ENCODE assay signal across 18 cellular contexts in genomic region chr2:144759746-144760145, GRCh38.
A peak's percentile ranks its signal among the peaks of the same experiment; 100 is the strongest.
DNase-seq lines count a peak whose midpoint lies in the region; ATAC-seq and TF ChIP-seq lines count a peak whose summit lies in the region.
"Had no signal": no experiment of that assay in that cellular context is flagged by ENCODE, and none has a peak within 500 bp of the region (broad histone marks: within the 10 kb centered on the region; RNA-seq: fewer than 3 reads in every experiment).

No MANE protein-coding gene starts in this region.

- no peak for ATAC-seq in WTC11
- ATAC-seq: GM12878, GM23338, HCT116 had no signal

- peak overlapping the region; percentile 81 for H3K27ac Mint-ChIP-seq in activated naive CD4-positive, alpha-beta T cell treated with anti-CD3 and anti-CD28 coated beads, Interleukin-2, amount 50 U/mL, for 24 hours
- H3K27ac Mint-ChIP-seq in WTC11, result no peak overlapping the region
- H3K27ac Mint-ChIP-seq: B cell; CD4-positive, CD25-positive, alpha-beta regulatory T cell; GM23338; HFFc6 had no signal

- no peaks in the 10 kb centered on the region for H3K4me1 Mint-ChIP-seq in activated naive CD4-positive, alpha-beta T cell treated with anti-CD3 and anti-CD28 coated beads, Interleukin-2, amount 50 U/mL, for 24 hours
- H3K4me1 Mint-ChIP-seq in WTC11, result peaks cover 11% of the 10 kb centered on the region
- H3K4me1 Mint-ChIP-seq: CD4-positive, CD25-positive, alpha-beta regulatory T cell had no signal

- H3K4me3 ChIP-seq in fibroblast of villous mesenchyme (ENCODE audit: low read depth, low read length), result no peak overlapping the region
- H3K4me3 ChIP-seq: BLaER1 treated with 17β-estradiol and CSF1 and Interleukin-3, amounts not matched to agents 10 nM and 100 nM; GM12878; GM23338 had no signal

- DNase-seq in activated naive CD4-positive, alpha-beta T cell (lab: John Stamatoyannopoulos, UW), result no peak
- DNase-seq in M059J (ENCODE audit: low read depth) (peak; percentile 19), fibroblast of villous mesenchyme (ENCODE audit: low read depth) (peak; percentile 76), NCI-H187 (lab: John Stamatoyannopoulos, UW) (no peak), HuH-7.5 (ENCODE audit: low spot score) (no peak), WTC11 (ENCODE audit: low spot score) (no peak)
- DNase-seq: Caco-2; CD4-positive, CD25-positive, alpha-beta regulatory T cell; GF-D8; H7; HFFc6; KG1 had no signal

- H3K36me3 Mint-ChIP-seq in activated naive CD4-positive, alpha-beta T cell treated with anti-CD3 and anti-CD28 coated beads, Interleukin-2, amount 50 U/mL, for 24 hours, result no peaks in the 10 kb centered on the region
- no peaks in the 10 kb centered on the region for H3K36me3 Mint-ChIP-seq in WTC11
- H3K36me3 Mint-ChIP-seq: CD4-positive, CD25-positive, alpha-beta regulatory T cell had no signal

- no peak overlapping the region for H3K4me3 Mint-ChIP-seq in activated naive CD4-positive, alpha-beta T cell treated with anti-CD3 and anti-CD28 coated beads, Interleukin-2, amount 50 U/mL, for 24 hours
- H3K4me3 Mint-ChIP-seq in WTC11, result no peak overlapping the region
- H3K4me3 Mint-ChIP-seq: B cell; CD4-positive, CD25-positive, alpha-beta regulatory T cell; GM23338; HFFc6 had no signal

- no peaks in the 10 kb centered on the region for H3K9me3 Mint-ChIP-seq in activated naive CD4-positive, alpha-beta T cell treated with anti-CD3 and anti-CD28 coated beads, Interleukin-2, amount 50 U/mL, for 24 hours
- H3K9me3 Mint-ChIP-seq in WTC11, result peaks cover 11% of the 10 kb centered on the region; the same call in 1 of the 2 replicates
- H3K9me3 Mint-ChIP-seq: GM23338, HFFc6 had no signal

- no peaks in the 10 kb centered on the region for H3K27me3 Mint-ChIP-seq in activated naive CD4-positive, alpha-beta T cell treated with anti-CD3 and anti-CD28 coated beads, Interleukin-2, amount 50 U/mL, for 24 hours
- H3K27me3 Mint-ChIP-seq in WTC11 (ENCODE audit: low read depth), result no peaks in the 10 kb centered on the region
- H3K27me3 Mint-ChIP-seq: B cell; CD4-positive, CD25-positive, alpha-beta regulatory T cell had no signal

- POLR2A ChIA-PET in WTC11 (lab: Charles Lee), result no interaction called here

- no peak for TF ChIP-seq CTCF in fibroblast of villous mesenchyme (IDR thresholded peaks at IDR 0.05; ENCODE audit: insufficient read depth, low read depth, low read length)
- no peak for TF ChIP-seq CTCF in WTC11 (IDR thresholded peaks at IDR 0.05)

- CTCF ChIA-PET in WTC11 (lab: Charles Lee), result no interaction called here

TF ChIP-seq in WTC11, 78 proteins besides CTCF, POLR2A, EP300 and RAD21 (continues in another document):
- TF ChIP-seq ZNF219 (CRISPR knock-in tag; IDR thresholded peaks at IDR 0.05; ENCODE audit: borderline replicate concordance) (no peak), JUN (CRISPR knock-in tag; IDR thresholded peaks at IDR 0.05) (no peak), ATF6 (CRISPR knock-in tag; IDR thresholded peaks at IDR 0.05) (no peak), NFE2L1 (CRISPR knock-in tag; IDR thresholded peaks at IDR 0.05) (no peak), USF2 (CRISPR knock-in tag; IDR thresholded peaks at IDR 0.05) (no peak), NR3C1 (CRISPR knock-in tag; conservative IDR thresholded peaks at IDR 0.05; ENCODE audit: low read depth) (no peak), STAT6 (CRISPR knock-in tag; conservative IDR thresholded peaks at IDR 0.05; ENCODE audit: low read depth) (no peak), CBFB (CRISPR knock-in tag; IDR thresholded peaks at IDR 0.05; ENCODE audit: low read depth) (no peak), ZMAT4 (CRISPR knock-in tag; IDR thresholded peaks at IDR 0.05) (no peak), PREB (CRISPR knock-in tag; IDR thresholded peaks at IDR 0.05; ENCODE audit: borderline replicate concordance) (no peak), FOXK1 (CRISPR knock-in tag; IDR thresholded peaks at IDR 0.05) (no peak), RORB (CRISPR knock-in tag; IDR thresholded peaks at IDR 0.05) (no peak), CDX4 (CRISPR knock-in tag; IDR thresholded peaks at IDR 0.05; ENCODE audit: borderline replicate concordance) (no peak), ZBTB21 (CRISPR knock-in tag; IDR thresholded peaks at IDR 0.05; ENCODE audit: borderline replicate concordance) (no peak), FOXP4 (CRISPR knock-in tag; IDR thresholded peaks at IDR 0.05) (no peak)

Comparison
In these comparisons a context has a peak if more than half of its experiments do, and no peak if none do; other contexts are left out.
1. DNase-seq: peak in M059J (single experiment) and fibroblast of villous mesenchyme (single experiment); none in activated naive CD4-positive, alpha-beta T cell (0 of 4), NCI-H187 (0 of 2), HuH-7.5 (single experiment) and WTC11 (single experiment).